ENCODE assay signal across 13 cellular contexts in genomic region chr1:11748294-11749202, GRCh38. TPM values are rescaled to one million over a fixed set of nuclear protein-coding genes. Genes with fewer than 3 reads are reported as not detected.
DNase-seq lines count a peak whose midpoint lies in the region; ATAC-seq and TF ChIP-seq lines count a peak whose summit lies in the region.
"Had no signal": no experiment of that assay in that cellular context is flagged by ENCODE, and none has a peak within 500 bp of the region (broad histone marks: within the 10 kb centered on the region; RNA-seq: fewer than 3 reads in every experiment).

No MANE protein-coding gene starts in this region.

- no peak for TF ChIP-seq CTCF in Caco-2 (IDR thresholded peaks at IDR 0.05; ENCODE audit: insufficient read depth in 1 of 2, low read depth in 1 of 2, low read length in 1 of 2, severe bottlenecking in 1 of 2, unreplicated experiment in 1 of 2)

- POLR2A ChIA-PET in Caco-2 (lab: Charles Lee), result no interaction called here
- POLR2A ChIA-PET in T-cell (lab: Charles Lee), result no interaction called here
- POLR2A ChIA-PET in naive thymus-derived CD4-positive, alpha-beta T cell (lab: Charles Lee), result no interaction called here

- no peaks in the 10 kb centered on the region for H3K4me1 ChIP-seq in Caco-2
- H3K4me1 ChIP-seq in naive thymus-derived CD4-positive, alpha-beta T cell (ENCODE audit: control insufficient read depth in 2 of 2, insufficient read depth in 2 of 2, low read length in 2 of 2), result peaks cover 0 to 6% of the 10 kb centered on the region in 2 donors
- H3K4me1 ChIP-seq: breast epithelium, tibial artery had no signal

- H3K27me3 Mint-ChIP-seq in Caco-2 (ENCODE audit: insufficient read depth, unreplicated experiment), result no peaks in the 10 kb centered on the region
- H3K27me3 Mint-ChIP-seq in T-cell, result no peaks in the 10 kb centered on the region
- no peaks in the 10 kb centered on the region for H3K27me3 Mint-ChIP-seq in naive thymus-derived CD4-positive, alpha-beta T cell

- no peaks in the 10 kb centered on the region for H3K27me3 ChIP-seq in Caco-2 (replicated peaks; ENCODE audit: control insufficient read depth, insufficient read depth, low read length)
- no peaks in the 10 kb centered on the region for H3K27me3 ChIP-seq in naive thymus-derived CD4-positive, alpha-beta T cell (ENCODE audit: control insufficient read depth in 2 of 2, insufficient read depth in 2 of 2, low read length in 2 of 2)
- H3K27me3 ChIP-seq: breast epithelium, pancreas had no signal

- ATAC-seq in T-cell (replicated peaks in 1 of 4) (peak; percentile 9 to 55 (median 18)), GM19397 (IDR thresholded peaks at IDR 0.05; ENCODE audit: unreplicated experiment) (no peak)
- no peak for ATAC-seq in naive thymus-derived CD4-positive, alpha-beta T cell

- peak overlapping the region; percentile 42 for H3K27ac Mint-ChIP-seq in Caco-2 (ENCODE audit: unreplicated experiment)
- H3K27ac Mint-ChIP-seq in T-cell, result peak overlapping the region in 1 of 2 donors; percentile 16
- peak overlapping the region in 7 of 9 donors; percentile 35 to 78 (median 59) for H3K27ac Mint-ChIP-seq in naive thymus-derived CD4-positive, alpha-beta T cell
- H3K27ac Mint-ChIP-seq: CD8-positive, alpha-beta T cell had no signal

- H3K4me3 Mint-ChIP-seq in Caco-2 (ENCODE audit: unreplicated experiment) (no peak overlapping the region), T-cell (no peak overlapping the region)
- H3K4me3 Mint-ChIP-seq in naive thymus-derived CD4-positive, alpha-beta T cell, result peak overlapping the region in 3 of 10 donors; percentile 26 to 58 (median 41)
- H3K4me3 Mint-ChIP-seq: CD8-positive, alpha-beta T cell had no signal

- H3K36me3 Mint-ChIP-seq in Caco-2 (ENCODE audit: insufficient read depth, unreplicated experiment) (peaks cover 4% of the 10 kb centered on the region), T-cell (peaks cover 20% of the 10 kb centered on the region)
- H3K36me3 Mint-ChIP-seq in naive thymus-derived CD4-positive, alpha-beta T cell, result peaks cover 4 to 20% (median 13%) of the 10 kb centered on the region in 5 donors

- no peaks in the 10 kb centered on the region for H3K9me3 ChIP-seq in Caco-2
- no peaks in the 10 kb centered on the region for H3K9me3 ChIP-seq in naive thymus-derived CD4-positive, alpha-beta T cell (ENCODE audit: control insufficient read depth in 2 of 3, low read length in 3 of 3)
- H3K9me3 ChIP-seq: breast epithelium, pancreas, tibial artery had no signal

- no peak overlapping the region for H3K4me3 ChIP-seq in Caco-2 (ENCODE audit: low read depth, low read length)
- H3K4me3 ChIP-seq in naive thymus-derived CD4-positive, alpha-beta T cell (ENCODE audit: low read length), result no peak overlapping the region
- H3K4me3 ChIP-seq: breast epithelium, pancreas, tibial artery had no signal

- CTCF ChIA-PET in Caco-2 (lab: Charles Lee) (interaction anchor here (1.3 to 1.4 kb wide), 2 partner anchors 11 to 84 kb away, joined by 5 to 7 read pairs; partner anchors contain the start of gene FBXO6), T-cell (lab: Charles Lee) (interaction anchor here in 1 of 2 donors (0.5 kb wide), 1 partner anchor 86 kb away, joined by 3 read pairs; no protein-coding TSS in a partner anchor)
- CTCF ChIA-PET in naive thymus-derived CD4-positive, alpha-beta T cell (lab: Charles Lee), result interaction anchor here (0.5 to 1.9 kb wide), 4 partner anchors 84 to 265 kb away, joined by 3 to 14 read pairs (median 4); partner anchors contain the start of gene FBXO6

- H3K4me1 Mint-ChIP-seq in Caco-2 (ENCODE audit: low read depth, unreplicated experiment), result peaks cover 7% of the 10 kb centered on the region
- H3K4me1 Mint-ChIP-seq in T-cell, result peaks cover 11 to 26% (median 20%) of the 10 kb centered on the region in 3 donors
- peaks cover 12 to 39% (median 20%) of the 10 kb centered on the region in 7 donors for H3K4me1 Mint-ChIP-seq in naive thymus-derived CD4-positive, alpha-beta T cell

- no peaks in the 10 kb centered on the region for H3K9me3 Mint-ChIP-seq in Caco-2 (ENCODE audit: unreplicated experiment)
- no peaks in the 10 kb centered on the region for H3K9me3 Mint-ChIP-seq in T-cell
- H3K9me3 Mint-ChIP-seq in naive thymus-derived CD4-positive, alpha-beta T cell, result no peaks in the 10 kb centered on the region
- H3K9me3 Mint-ChIP-seq: CD8-positive, alpha-beta T cell had no signal

- peak overlapping the region; percentile 14 for H3K27ac ChIP-seq in naive thymus-derived CD4-positive, alpha-beta T cell (ENCODE audit: low read depth, low read length)
- H3K27ac ChIP-seq: breast epithelium, tibial artery had no signal

- no peaks in the 10 kb centered on the region for H3K36me3 ChIP-seq in Caco-2 (ENCODE audit: control insufficient read depth, insufficient read depth, low read length)
- H3K36me3 ChIP-seq in naive thymus-derived CD4-positive, alpha-beta T cell (ENCODE audit: control insufficient read depth in 2 of 3, insufficient read depth in 3 of 3, low read length in 3 of 3), result peaks cover 0 to 59% (median 4%) of the 10 kb centered on the region in 3 experiments
- H3K36me3 ChIP-seq: breast epithelium had no signal

- intact Hi-C loops in Caco-2 (cut with micrococcal nuclease; ENCODE audit: unreplicated experiment), result no loop called here
- intact Hi-C loops in naive thymus-derived CD4-positive, alpha-beta T cell (cut with micrococcal nuclease), result loop anchor here in 1 of 2 donors (1.0 kb wide), 3 partner anchors 29 to 98 kb away; partner anchors contain the start of gene FBXO6

- no peak for DNase-seq in Caco-2
- no peak for DNase-seq in T-cell
- DNase-seq in naive thymus-derived CD4-positive, alpha-beta T cell, result no peak
- DNase-seq in DMS53 (lab: John Stamatoyannopoulos, UW), result no peak
- no peak for DNase-seq in Ammon's horn (ENCODE audit: low spot score)
- DNase-seq: foreskin melanocyte, tibial artery had no signal

- no TSS peak for BruUV-seq in Caco-2 (replicated peaks; lab: Mats Ljungman, UMichigan)

RNA-seq across cellular contexts. Expression of gene AGTRAP, which starts 12.6 kb away (rescaled TPM):
- total RNA-seq in Caco-2 (2022) (44.2 and 44.4 TPM in 2 replicates), T-cell (10 to 100 TPM; 15.8 to 30.4 (median 19.5) TPM)
- total RNA-seq in naive thymus-derived CD4-positive, alpha-beta T cell, result 10 to 100 TPM; 28.2 to 82.5 (median 32.7) TPM
- 100 to 1,000 TPM in 1 of 2 donors, 10 to 100 TPM in 1; 96.9 to 108 TPM for polyA plus RNA-seq in naive thymus-derived CD4-positive, alpha-beta T cell

RNA-seq across cellular contexts. Expression of gene C1orf167, which starts 13.4 kb away (rescaled TPM):
- total RNA-seq in Caco-2 (2022), result 0.64 and 0.97 TPM in 2 replicates
- total RNA-seq in T-cell, result not detected
- under 1 TPM in 1 of 5 experiments, not detected in 4; 0.13 TPM for total RNA-seq in naive thymus-derived CD4-positive, alpha-beta T cell
- polyA plus RNA-seq in naive thymus-derived CD4-positive, alpha-beta T cell, result under 1 TPM in 1 of 2 donors, not detected in 1; 0.45 TPM
- total RNA-seq: CD8-positive, alpha-beta T cell; H4; SK-MEL-5 had no signal

RNA-seq across cellular contexts. Expression of gene DRAXIN, which starts 57.0 kb away (rescaled TPM):
- total RNA-seq in Caco-2 (2022) (0.05 TPM in 1 of 2 replicates, not detected in the other), T-cell (1 to 10 TPM in 1 of 5 donors, under 1 TPM in 4; 0.18 to 2.0 (median 0.23) TPM)
- 1 to 10 TPM in 1 of 5 experiments, under 1 TPM in 4; 0.07 to 1.6 (median 0.21) TPM for total RNA-seq in naive thymus-derived CD4-positive, alpha-beta T cell
- under 1 TPM; 0.03 to 0.09 TPM for polyA plus RNA-seq in naive thymus-derived CD4-positive, alpha-beta T cell
- total RNA-seq: H4 had no signal

RNA-seq across cellular contexts. Expression of gene MTHFR, which starts 57.2 kb away (rescaled TPM):
- total RNA-seq in Caco-2 (2022), result 27.8 and 28.6 TPM in 2 replicates
- 10 to 100 TPM; 40.2 to 62.2 (median 48.2) TPM for total RNA-seq in T-cell
- 10 to 100 TPM; 31.0 to 64.4 (median 55.2) TPM for total RNA-seq in naive thymus-derived CD4-positive, alpha-beta T cell
- 10 to 100 TPM; 10.0 to 10.5 TPM for polyA plus RNA-seq in naive thymus-derived CD4-positive, alpha-beta T cell

RNA-seq across cellular contexts. Expression of gene CLCN6, which starts 57.4 kb away (rescaled TPM):
- total RNA-seq in Caco-2 (2022) (30.4 and 34.9 TPM in 2 replicates), T-cell (10 to 100 TPM; 17.3 to 23.0 (median 21.3) TPM)
- 10 to 100 TPM; 13.3 to 23.0 (median 20.9) TPM for total RNA-seq in naive thymus-derived CD4-positive, alpha-beta T cell
- 1 to 10 TPM; 3.4 to 3.6 TPM for polyA plus RNA-seq in naive thymus-derived CD4-positive, alpha-beta T cell

Comparison
In these comparisons a context has a peak if more than half of its experiments do, and no peak if none do; other contexts are left out.
1. ATAC-seq: peak in T-cell (4 of 4); none in naive thymus-derived CD4-positive, alpha-beta T cell (single experiment) and GM19397 (single experiment).